Comparison of ENCODE assay signal across 2 cellular contexts in the genomic region with DNA sequence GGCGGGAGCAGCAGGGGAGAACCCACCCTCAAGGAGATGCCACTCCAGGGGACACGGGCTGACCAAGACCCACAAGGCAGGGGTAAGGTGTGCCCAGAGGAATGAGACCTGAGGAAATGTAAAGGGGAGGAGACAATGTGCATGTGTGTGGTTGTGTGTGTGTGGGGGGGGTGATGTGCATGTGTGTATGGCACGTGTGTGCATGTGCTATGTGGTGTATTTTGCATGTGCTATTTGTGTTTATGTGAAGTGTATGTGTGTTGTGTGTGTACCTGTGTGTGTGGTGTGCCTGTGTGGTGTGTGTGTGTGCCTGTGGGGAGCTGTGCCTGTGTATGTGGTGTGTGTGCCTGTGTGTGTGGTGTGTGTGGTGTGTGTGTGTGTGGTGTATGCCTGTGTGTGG.
TF ChIP-seq lines count a peak whose summit lies in the region.

No MANE protein-coding gene starts in this region.

TF ChIP-seq in IMR-90, 13 proteins besides CTCF, POLR2A, EP300 and RAD21:
- TF ChIP-seq MAFK (IDR thresholded peaks at IDR 0.05; ENCODE audit: low read depth, low read length), result no peak
- TF ChIP-seq, protein P1, sequence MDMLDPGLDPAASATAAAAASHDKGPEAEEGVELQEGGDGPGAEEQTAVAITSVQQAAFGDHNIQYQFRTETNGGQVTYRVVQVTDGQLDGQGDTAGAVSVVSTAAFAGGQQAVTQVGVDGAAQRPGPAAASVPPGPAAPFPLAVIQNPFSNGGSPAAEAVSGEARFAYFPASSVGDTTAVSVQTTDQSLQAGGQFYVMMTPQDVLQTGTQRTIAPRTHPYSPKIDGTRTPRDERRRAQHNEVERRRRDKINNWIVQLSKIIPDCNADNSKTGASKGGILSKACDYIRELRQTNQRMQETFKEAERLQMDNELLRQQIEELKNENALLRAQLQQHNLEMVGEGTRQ (IDR thresholded peaks at IDR 0.05; ENCODE audit: low read depth, low read length), result no peak
- TF ChIP-seq RCOR1 (IDR thresholded peaks at IDR 0.05; ENCODE audit: insufficient replicate concordance, low read length), result no peak
- TF ChIP-seq CEBPB (IDR thresholded peaks at IDR 0.05; ENCODE audit: low read depth, low read length), result no peak
- TF ChIP-seq FOS (IDR thresholded peaks at IDR 0.05; ENCODE audit: low read depth, low read length), result no peak
- no peak for TF ChIP-seq BHLHE40 (IDR thresholded peaks at IDR 0.05; ENCODE audit: low read depth, low read length)

TF ChIP-seq in HEK293T, 16 proteins besides CTCF, POLR2A, EP300 and RAD21:
- no peak for TF ChIP-seq TARDBP (IDR thresholded peaks at IDR 0.05)
- no peak for TF ChIP-seq FOXM1 (IDR thresholded peaks at IDR 0.05; ENCODE audit: borderline replicate concordance)
- no peak for TF ChIP-seq ZNF384 (IDR thresholded peaks at IDR 0.05)
- TF ChIP-seq BHLHE40 (IDR thresholded peaks at IDR 0.05; ENCODE audit: borderline replicate concordance), result no peak
- TF ChIP-seq, protein P2, sequence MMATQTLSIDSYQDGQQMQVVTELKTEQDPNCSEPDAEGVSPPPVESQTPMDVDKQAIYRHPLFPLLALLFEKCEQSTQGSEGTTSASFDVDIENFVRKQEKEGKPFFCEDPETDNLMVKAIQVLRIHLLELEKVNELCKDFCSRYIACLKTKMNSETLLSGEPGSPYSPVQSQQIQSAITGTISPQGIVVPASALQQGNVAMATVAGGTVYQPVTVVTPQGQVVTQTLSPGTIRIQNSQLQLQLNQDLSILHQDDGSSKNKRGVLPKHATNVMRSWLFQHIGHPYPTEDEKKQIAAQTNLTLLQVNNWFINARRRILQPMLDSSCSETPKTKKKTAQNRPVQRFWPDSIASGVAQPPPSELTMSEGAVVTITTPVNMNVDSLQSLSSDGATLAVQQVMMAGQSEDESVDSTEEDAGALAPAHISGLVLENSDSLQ (IDR thresholded peaks at IDR 0.05), result no peak
- no peak for TF ChIP-seq ELF4 (IDR thresholded peaks at IDR 0.05)
- TF ChIP-seq L3MBTL2 (conservative IDR thresholded peaks at IDR 0.05), result no peak
- no peak for TF ChIP-seq HDGF (IDR thresholded peaks at IDR 0.05; ENCODE audit: borderline replicate concordance)
